18 cellular contexts compared by ENCODE assay signal in genomic region chr3:7962244-7962643, GRCh38.
"Had no signal": no experiment of that assay in that cellular context is flagged by ENCODE, and none has a peak within 500 bp of the region (broad histone marks: within the 10 kb centered on the region; RNA-seq: fewer than 3 reads in every experiment).

No MANE protein-coding gene starts in this region.

- H3K9me3 Mint-ChIP-seq: endodermal cell, type B pancreatic cell had no signal

- H3K4me1 Mint-ChIP-seq: endodermal cell had no signal

- H3K36me3 ChIP-seq: heart left ventricle, lower lobe of right lung, suprapubic skin, thyroid gland, uterus had no signal

- H3K4me3 ChIP-seq: coronary artery, heart left ventricle, lower lobe of right lung, suprapubic skin, thyroid gland, uterus had no signal

- H3K27me3 ChIP-seq: heart left ventricle, suprapubic skin, thyroid gland, uterus had no signal

- H3K27ac ChIP-seq: coronary artery, foreskin keratinocyte, heart left ventricle, lower lobe of right lung, suprapubic skin, thyroid gland, uterus had no signal

- H3K9me3 ChIP-seq: lower lobe of right lung, suprapubic skin, thyroid gland, uterus had no signal

- H3K4me1 ChIP-seq: foreskin keratinocyte, lower lobe of right lung, suprapubic skin, thyroid gland, uterus had no signal

- ATAC-seq: foreskin keratinocyte; heart left ventricle; lower lobe of right lung; naive thymus-derived CD4-positive, alpha-beta T cell; right cardiac atrium had no signal

- DNase-seq: effector CD4-positive, alpha-beta T cell; endodermal cell; erythroblast; foreskin keratinocyte; heart left ventricle; kidney glomerular epithelial cell; lower lobe of right lung; mesenchymal stem cell; naive thymus-derived CD4-positive, alpha-beta T cell; right cardiac atrium; small intestine; stimulated activated CD4-positive, alpha-beta T cell treated with anti-CD3 and anti-CD28 coated beads, Interleukin-12 subunit alpha, Interleukin-12 subunit beta, amount 100 ng/mL, for 4 hours; stimulated activated naive CD4-positive, alpha-beta T cell treated with Interleukin-2 at 50 U/mL for 16 hours; thyroid gland; uterus had no signal

- H3K36me3 Mint-ChIP-seq: naive thymus-derived CD4-positive, alpha-beta T cell; type B pancreatic cell had no signal

- H3K4me3 Mint-ChIP-seq: endodermal cell; naive thymus-derived CD4-positive, alpha-beta T cell; type B pancreatic cell had no signal

- H3K27me3 Mint-ChIP-seq: type B pancreatic cell had no signal

- H3K27ac Mint-ChIP-seq: endodermal cell, type B pancreatic cell had no signal
